ENCODE assay signal across 17 cellular contexts in genomic region chr12:20214286-20214685, GRCh38.
DNase-seq lines count a peak whose midpoint lies in the region; ATAC-seq and TF ChIP-seq lines count a peak whose summit lies in the region.
"Had no signal": no experiment of that assay in that cellular context is flagged by ENCODE, and none has a peak within 500 bp of the region (broad histone marks: within the 10 kb centered on the region; RNA-seq: fewer than 3 reads in every experiment).

No MANE protein-coding gene starts in this region.

- no peak overlapping the region for H3K4me3 ChIP-seq in sigmoid colon
- H3K4me3 ChIP-seq: HAP-1, tibial nerve had no signal

- WGBS in sigmoid colon, 2 donors: 69 to 82% methylated on average over 2 of the region's 2 CpGs

- TF ChIP-seq EP300 in sigmoid colon (IDR thresholded peaks at IDR 0.05): no peak

- intact Hi-C loops in sigmoid colon (cut with DNase I): loop anchor here (5.0 kb wide), 5 partner anchors 58 to 457 kb away; partner anchors contain the start of gene PDE3A

- H3K36me3 ChIP-seq in sigmoid colon: no peaks in the 10 kb centered on the region
- H3K36me3 ChIP-seq: HAP-1, neutrophil, tibial nerve had no signal

- H3K4me1 ChIP-seq in sigmoid colon: peaks cover 0 to 35% (median 29%) of the 10 kb centered on the region in 4 donors

- no peak for TF ChIP-seq POLR2A in sigmoid colon (IDR thresholded peaks at IDR 0.05)

- no peak for ATAC-seq in GM18867 (IDR thresholded peaks at IDR 0.05; ENCODE audit: unreplicated experiment)
- ATAC-seq in GM21381 (IDR thresholded peaks at IDR 0.05; ENCODE audit: unreplicated experiment): no peak

- DNase-seq in NCI-H748 (lab: John Stamatoyannopoulos, UW; ENCODE audit: unreplicated experiment) (peak; percentile 31), NCI-H748 treated with DMSO at 0.1 percent for 48 hours (lab: John Stamatoyannopoulos, UW) (no peak), amniotic epithelial cell (ENCODE audit: low read depth) (peak; percentile 39), fibroblast of peridontal ligament (ENCODE audit: extremely low read depth) (peak; percentile 26), sigmoid colon (no peak)
- no peak for DNase-seq in activated T-cell treated with anti-CD3 and anti-CD28 coated beads, Interleukin-2, amount 50 U/mL, for 48 hours
- DNase-seq: ACHN; activated CD4-positive, CD25-positive, alpha-beta regulatory T cell treated with anti-CD3 and anti-CD28 coated beads, Interleukin-2, amount 50 U/mL, for 72 hours; CD4-positive, alpha-beta memory T cell; NK-92 treated with Interleukin-12 subunit alpha and Interleukin-12 subunit beta, amount 100 ng/mL, for 24 hours; SHP77; T-helper 9 cell had no signal

- no peaks in the 10 kb centered on the region for H3K27me3 ChIP-seq in sigmoid colon
- H3K27me3 ChIP-seq: neutrophil, tibial nerve had no signal

- no peak for TF ChIP-seq CTCF in sigmoid colon (IDR thresholded peaks at IDR 0.05)

- no peaks in the 10 kb centered on the region for H3K9me3 ChIP-seq in sigmoid colon
- H3K9me3 ChIP-seq: HAP-1, neutrophil, tibial nerve had no signal

- peak overlapping the region in 3 of 4 donors; percentile 75 to 88 (median 82) for H3K27ac ChIP-seq in sigmoid colon
- H3K27ac ChIP-seq: neutrophil had no signal

Comparison
In these comparisons a context has a peak if more than half of its experiments do, and no peak if none do; other contexts are left out.
1. DNase-seq: peak in NCI-H748 (single experiment), amniotic epithelial cell (single experiment) and fibroblast of peridontal ligament (single experiment); none in NCI-H748 treated with DMSO at 0.1 percent for 48 hours (single experiment), sigmoid colon (single experiment) and activated T-cell treated with anti-CD3 and anti-CD28 coated beads, Interleukin-2, amount 50 U/mL, for 48 hours (0 of 2).